In the genomic region with DNA sequence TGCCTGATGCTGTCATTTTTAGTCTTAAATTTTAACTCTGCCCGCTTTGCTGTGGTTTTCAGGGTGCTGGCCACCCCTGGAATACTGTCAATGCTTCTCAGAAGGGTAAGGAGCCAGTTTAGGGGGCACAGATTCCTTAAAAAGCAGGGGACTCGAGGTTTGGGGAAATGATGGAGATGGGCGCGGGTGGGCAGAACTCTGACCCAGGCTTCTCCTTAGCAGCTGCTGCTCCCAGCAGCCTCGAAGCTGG, we compare ENCODE assay signal across 8 cellular contexts. TPM values are rescaled to one million over a fixed set of nuclear protein-coding genes. Genes with fewer than 3 reads are reported as not detected.
A peak's percentile ranks its signal among the peaks of the same experiment; 100 is the strongest.
DNase-seq lines count a peak whose midpoint lies in the region; ATAC-seq, FAIRE-seq and TF ChIP-seq lines count a peak whose summit lies in the region.

No MANE protein-coding gene starts in this region.

- WGBS in gastroesophageal sphincter (ENCODE audit: low coverage in 1 of 2), 2 donors: 20 to 60% methylated on average over 1 of the region's 5 CpGs
- 24 to 44% methylated on average over 5 of the region's 5 CpGs for WGBS in sigmoid colon, 2 donors

- peak overlapping the region; percentile 51 for H3K27ac ChIP-seq in SJCRH30
- H3K27ac ChIP-seq in gastroesophageal sphincter: peak overlapping the region; percentile 73 to 93 (median 88)
- peak overlapping the region; percentile 87 to 98 (median 91) for H3K27ac ChIP-seq in sigmoid colon

- H3K4me1 ChIP-seq in SJCRH30: peaks cover 12% of the 10 kb centered on the region
- H3K4me1 ChIP-seq in gastroesophageal sphincter: peaks cover 0 to 65% (median 20%) of the 10 kb centered on the region in 3 donors
- peaks cover 0 to 43% (median 38%) of the 10 kb centered on the region in 4 donors for H3K4me1 ChIP-seq in sigmoid colon

- no peak for TF ChIP-seq CTCF in Calu3 (IDR thresholded peaks at IDR 0.05; ENCODE audit: unreplicated experiment)
- TF ChIP-seq CTCF in gastroesophageal sphincter (IDR thresholded peaks at IDR 0.05): no peak
- no peak for TF ChIP-seq CTCF in sigmoid colon (IDR thresholded peaks at IDR 0.05)

- FAIRE-seq in frontal cortex (lab: Jason Lieb, UNC): no peak

- H3K36me3 ChIP-seq in SJCRH30 (peaks cover 16% of the 10 kb centered on the region; the same call in 1 of the 2 replicates), gastroesophageal sphincter (peaks cover 0 to 82% of the 10 kb centered on the region in 2 donors), sigmoid colon (peaks cover 36 to 65% (median 43%) of the 10 kb centered on the region in 4 donors)

- H3K9me3 ChIP-seq in SJCRH30 (replicated peaks): no peaks in the 10 kb centered on the region
- H3K9me3 ChIP-seq in gastroesophageal sphincter: no peaks in the 10 kb centered on the region
- H3K9me3 ChIP-seq in sigmoid colon: no peaks in the 10 kb centered on the region

- H3K36me3 Mint-ChIP-seq in Calu3 (ENCODE audit: insufficient read depth, unreplicated experiment): peaks cover 35% of the 10 kb centered on the region

- H3K4me3 ChIP-seq in SJCRH30: peak overlapping the region; percentile 12
- peak overlapping the region in 1 of 2 donors; percentile 41 for H3K4me3 ChIP-seq in gastroesophageal sphincter
- H3K4me3 ChIP-seq in sigmoid colon: peak overlapping the region in 2 of 4 donors; percentile 37 to 43

- H3K27ac Mint-ChIP-seq in Calu3 (ENCODE audit: unreplicated experiment): peak overlapping the region; percentile 10

- H3K27me3 Mint-ChIP-seq in Calu3 (ENCODE audit: unreplicated experiment): no peaks in the 10 kb centered on the region

- ATAC-seq in gastroesophageal sphincter: no peak
- ATAC-seq in HG03432 (IDR thresholded peaks at IDR 0.05; ENCODE audit: unreplicated experiment): no peak
- ATAC-seq in GM21576 (IDR thresholded peaks at IDR 0.05; ENCODE audit: unreplicated experiment): no peak

- H3K4me3 Mint-ChIP-seq in Calu3 (ENCODE audit: low read depth, unreplicated experiment): no peak overlapping the region

- no TSS peak for BruUV-seq in Calu3 (replicated peaks; lab: Mats Ljungman, UMichigan)

- no peaks in the 10 kb centered on the region for H3K27me3 ChIP-seq in SJCRH30
- H3K27me3 ChIP-seq in gastroesophageal sphincter: no peaks in the 10 kb centered on the region
- no peaks in the 10 kb centered on the region for H3K27me3 ChIP-seq in sigmoid colon

- TF ChIP-seq EP300 in gastroesophageal sphincter (IDR thresholded peaks at IDR 0.05) (no peak), sigmoid colon (IDR thresholded peaks at IDR 0.05) (no peak)

- DNase-seq in Calu3: no peak
- no peak for DNase-seq in SJCRH30
- DNase-seq in sigmoid colon: no peak
- no peak for DNase-seq in NOMO-1 treated with DMSO at 0.1 percent for 48 hours (lab: John Stamatoyannopoulos, UW; ENCODE audit: unreplicated experiment)
- DNase-seq in frontal cortex (ENCODE audit: low spot score in 2 of 2): no peak

- H3K9me3 Mint-ChIP-seq in Calu3 (ENCODE audit: low read depth, unreplicated experiment): no peaks in the 10 kb centered on the region

- intact Hi-C loops in Calu3 (cut with micrococcal nuclease; ENCODE audit: unreplicated experiment) (no loop called here), sigmoid colon (cut with DNase I) (no loop called here)

- CTCF ChIA-PET in Calu3 (lab: Charles Lee): interaction anchor here (0.9 kb wide), 1 partner anchor 10 kb away, joined by 4 read pairs; no protein-coding TSS in a partner anchor

- TF ChIP-seq POLR2A in gastroesophageal sphincter (IDR thresholded peaks at IDR 0.05) (no peak), sigmoid colon (IDR thresholded peaks at IDR 0.05) (no peak)

- no peaks in the 10 kb centered on the region for H3K4me1 Mint-ChIP-seq in Calu3 (ENCODE audit: low read depth, unreplicated experiment)

RNA-seq across cellular contexts. Expression of a gene that starts 23.7 kb away (rescaled TPM):
- total RNA-seq in Calu3 (2022) (3.1 and 3.9 TPM in 2 replicates), gastroesophageal sphincter (10 to 100 TPM; 61.8 to 80.8 (median 71.4) TPM), sigmoid colon (10 to 100 TPM; 57.2 to 91.0 (median 80.8) TPM), frontal cortex (1.6 TPM)
- 5.0 and 5.9 TPM in 2 replicates for total RNA-seq in SJCRH30 (2014; rRNA removed; shearing (Covaris generic))
- polyA plus RNA-seq in sigmoid colon: 10 to 100 TPM in 2 of 3 donors, 1 to 10 TPM in 1; 7.4 to 39.2 (median 13.2) TPM

RNA-seq across cellular contexts. Expression of a gene that starts 35.8 kb away (rescaled TPM):
- total RNA-seq in Calu3 (2022): 45.4 and 45.8 TPM in 2 replicates
- total RNA-seq in SJCRH30 (2014; rRNA removed; shearing (Covaris generic)): 25.7 and 31.1 TPM in 2 replicates
- total RNA-seq in gastroesophageal sphincter: 10 to 100 TPM; 73.3 to 98.3 (median 95.6) TPM
- 100 to 1,000 TPM in 1 of 4 donors, 10 to 100 TPM in 3; 93.5 to 117 (median 98.4) TPM for total RNA-seq in sigmoid colon
- 10 to 100 TPM; 11.3 to 37.5 (median 13.2) TPM for polyA plus RNA-seq in sigmoid colon
- total RNA-seq in frontal cortex: 17.5 TPM
